In the genomic region with DNA sequence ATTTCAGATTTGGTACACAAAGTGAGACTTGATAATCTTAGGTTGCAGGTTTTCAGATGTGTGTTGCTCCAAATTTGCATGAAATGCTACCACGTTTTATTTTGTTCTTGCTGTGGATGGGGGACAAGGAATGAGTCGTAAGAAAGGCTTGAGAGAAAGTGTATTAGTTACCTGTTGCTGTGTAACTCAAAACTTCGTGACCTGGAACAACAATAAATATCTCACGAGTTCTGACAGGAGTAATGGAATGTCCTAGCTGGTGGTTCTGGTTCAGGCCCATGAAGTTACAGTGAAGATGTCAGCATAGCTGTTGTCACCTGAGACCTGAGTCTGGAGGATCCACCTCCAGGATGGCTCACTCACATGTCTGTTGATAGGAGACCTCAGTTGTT, we compare ENCODE assay signal across 1 cellular context.
TF ChIP-seq lines count a peak whose summit lies in the region.

No MANE protein-coding gene starts in this region.

TF ChIP-seq in IMR-90, 13 proteins besides CTCF, POLR2A, EP300 and RAD21 (continued from another document):
- TF ChIP-seq, protein P1, sequence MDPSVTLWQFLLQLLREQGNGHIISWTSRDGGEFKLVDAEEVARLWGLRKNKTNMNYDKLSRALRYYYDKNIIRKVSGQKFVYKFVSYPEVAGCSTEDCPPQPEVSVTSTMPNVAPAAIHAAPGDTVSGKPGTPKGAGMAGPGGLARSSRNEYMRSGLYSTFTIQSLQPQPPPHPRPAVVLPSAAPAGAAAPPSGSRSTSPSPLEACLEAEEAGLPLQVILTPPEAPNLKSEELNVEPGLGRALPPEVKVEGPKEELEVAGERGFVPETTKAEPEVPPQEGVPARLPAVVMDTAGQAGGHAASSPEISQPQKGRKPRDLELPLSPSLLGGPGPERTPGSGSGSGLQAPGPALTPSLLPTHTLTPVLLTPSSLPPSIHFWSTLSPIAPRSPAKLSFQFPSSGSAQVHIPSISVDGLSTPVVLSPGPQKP (IDR thresholded peaks at IDR 0.05; ENCODE audit: borderline replicate concordance, low read depth, low read length), result no peak
- TF ChIP-seq MAZ (IDR thresholded peaks at IDR 0.05; ENCODE audit: borderline replicate concordance, low read depth, low read length) (no peak), BHLHE40 (IDR thresholded peaks at IDR 0.05; ENCODE audit: low read depth, low read length) (no peak)
